Comparison of ENCODE assay signal across 3 cellular contexts in the genomic region with DNA sequence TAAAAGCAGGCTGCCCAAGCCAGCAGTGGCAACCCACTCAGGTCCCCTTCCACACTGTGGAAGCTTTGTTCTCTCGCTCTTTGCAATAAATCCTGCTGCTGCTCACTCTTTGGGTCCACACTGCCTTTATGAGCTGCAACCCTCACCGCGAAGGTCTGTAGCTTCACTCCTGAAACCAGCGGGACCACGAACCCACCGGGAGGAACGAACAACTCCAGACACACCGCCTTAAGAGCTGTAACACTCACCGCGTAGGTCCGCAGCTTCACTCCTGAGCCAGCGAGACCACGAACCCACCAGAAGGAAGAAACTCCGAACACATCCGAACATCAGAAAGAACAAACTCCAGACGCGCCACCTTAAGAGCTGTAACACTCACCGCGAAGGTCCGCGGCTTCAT.
DNase-seq lines count a peak whose midpoint lies in the region; ATAC-seq and TF ChIP-seq lines count a peak whose summit lies in the region.
"Not testable (repeated sequence)": the region's sequence is repeated elsewhere in the genome, so short reads cannot be mapped to it uniquely, and the experiment has no call there.

No MANE protein-coding gene starts in this region.

- H3K27ac ChIP-seq in GM23338 (ENCODE audit: low read depth); testis: not testable (repeated sequence)

- not testable (repeated sequence) for H3K4me1 ChIP-seq in GM23338 (ENCODE audit: insufficient read depth); testis

- WGBS in testis, 2 donors: 57 to 73% methylated on average over 21 of the region's 21 CpGs

- intact Hi-C loops in left cardiac atrium (cut with DNase I); testis (cut with DNase I; ENCODE audit: low total_unique reads): not testable (repeated sequence)

- not testable (repeated sequence) for H3K27ac Mint-ChIP-seq in GM23338

- peak overlapping the region; percentile 86; the same call in 1 of the 2 replicates for H2AFZ ChIP-seq in GM23338

- not testable (repeated sequence) for H4K20me1 ChIP-seq in GM23338 (replicated peaks; ENCODE audit: insufficient read depth)

- H3K4me3 ChIP-seq in GM23338: not testable (repeated sequence)
- H3K4me3 ChIP-seq in testis: peak overlapping the region; percentile 36 to 50

- H3K36me3 Mint-ChIP-seq in GM23338 (ENCODE audit: low read depth): not testable (repeated sequence)

- not testable (repeated sequence) for DNase-seq in GM23338 (ENCODE audit: low spot score); testis
- DNase-seq in left cardiac atrium: peak; percentile 12

- not testable (repeated sequence) for H3K79me2 ChIP-seq in GM23338 (replicated peaks; ENCODE audit: insufficient read depth)

- not testable (repeated sequence) for H3K9me3 Mint-ChIP-seq in GM23338

- H3F3A ChIP-seq in GM23338 (replicated peaks; ENCODE audit: low read depth): not testable (repeated sequence)

- H3K4me2 ChIP-seq in GM23338: not testable (repeated sequence)

- not testable (repeated sequence) for H3K36me3 ChIP-seq in GM23338 (ENCODE audit: insufficient read depth); testis (ENCODE audit: low read depth, missing control alignments)

- TF ChIP-seq POLR2A in testis (IDR thresholded peaks at IDR 0.05): not testable (repeated sequence)

- not testable (repeated sequence) for H3K9me3 ChIP-seq in testis

- H3K27me3 Mint-ChIP-seq in GM23338 (ENCODE audit: insufficient read depth, low read depth, poor library complexity): not testable (repeated sequence)

- H3K27me3 ChIP-seq in GM23338 (ENCODE audit: insufficient read depth); testis: not testable (repeated sequence)

- not testable (repeated sequence) for TF ChIP-seq CTCF in GM23338 (conservative IDR thresholded peaks at IDR 0.05; ENCODE audit: low read depth in 2 of 2); testis (IDR thresholded peaks at IDR 0.05)

- H3K9me2 ChIP-seq in GM23338 (ENCODE audit: insufficient read depth): not testable (repeated sequence)

- not testable (repeated sequence) for ATAC-seq in GM23338, left cardiac atrium

- H3K4me1 Mint-ChIP-seq in GM23338: not testable (repeated sequence)

- H3K4me3 Mint-ChIP-seq in GM23338: not testable (repeated sequence)
